ENCODE assay signal across 1 cellular context in the genomic region with DNA sequence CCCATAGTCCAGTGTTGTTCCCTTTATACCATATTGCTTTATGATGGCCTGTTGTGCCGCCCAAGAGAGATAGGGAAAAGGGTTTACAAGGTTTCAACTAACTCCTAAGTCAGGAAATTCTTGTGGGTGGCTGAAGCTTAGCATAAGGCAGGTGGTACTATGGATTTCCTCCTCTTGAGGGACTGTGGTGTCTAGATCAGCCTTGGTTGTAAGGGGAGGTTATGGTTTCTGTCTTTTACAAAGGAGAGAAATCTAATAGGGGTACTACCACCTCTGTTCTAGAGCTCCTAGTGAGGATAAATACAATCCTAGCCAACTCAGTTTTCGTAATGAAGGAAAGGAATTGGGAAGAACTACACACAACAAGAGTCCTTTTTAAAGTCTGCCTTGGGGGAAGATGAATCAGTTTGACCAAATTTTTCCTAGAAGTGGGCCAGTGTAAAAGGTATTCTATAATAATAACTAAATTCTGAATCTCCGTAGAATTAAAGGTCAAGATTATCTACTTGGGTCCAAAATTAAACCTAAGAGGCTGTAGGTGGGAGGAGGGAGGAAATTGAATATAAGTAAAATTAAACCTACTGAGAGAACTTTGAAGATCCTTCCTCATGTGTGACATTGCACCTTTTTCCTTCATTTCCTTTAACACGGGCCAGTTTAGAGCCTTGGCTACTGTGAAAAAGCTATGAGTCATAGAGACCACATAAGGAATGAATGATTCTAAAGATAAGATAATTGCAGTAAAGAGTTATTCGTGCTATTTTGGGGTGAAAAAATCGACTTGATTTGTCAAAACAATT.
A peak's percentile ranks its signal among the peaks of the same experiment; 100 is the strongest.
TF ChIP-seq lines count a peak whose summit lies in the region.

No MANE protein-coding gene starts in this region.

TF ChIP-seq in K562, 482 proteins besides CTCF, POLR2A, EP300 and RAD21 (continued from another document):
- TF ChIP-seq, protein P1, sequence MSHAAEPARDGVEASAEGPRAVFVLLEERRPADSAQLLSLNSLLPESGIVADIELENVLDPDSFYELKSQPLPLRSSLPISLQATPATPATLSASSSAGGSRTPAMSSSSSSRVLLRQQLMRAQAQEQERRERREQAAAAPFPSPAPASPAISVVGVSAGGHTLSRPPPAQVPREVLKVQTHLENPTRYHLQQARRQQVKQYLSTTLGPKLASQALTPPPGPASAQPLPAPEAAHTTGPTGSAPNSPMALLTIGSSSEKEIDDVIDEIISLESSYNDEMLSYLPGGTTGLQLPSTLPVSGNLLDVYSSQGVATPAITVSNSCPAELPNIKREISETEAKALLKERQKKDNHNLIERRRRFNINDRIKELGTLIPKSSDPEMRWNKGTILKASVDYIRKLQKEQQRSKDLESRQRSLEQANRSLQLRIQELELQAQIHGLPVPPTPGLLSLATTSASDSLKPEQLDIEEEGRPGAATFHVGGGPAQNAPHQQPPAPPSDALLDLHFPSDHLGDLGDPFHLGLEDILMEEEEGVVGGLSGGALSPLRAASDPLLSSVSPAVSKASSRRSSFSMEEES (CRISPR knock-in tag; IDR thresholded peaks at IDR 0.05), result no peak
- no peak for TF ChIP-seq SAFB2 (IDR thresholded peaks at IDR 0.05; ENCODE audit: borderline replicate concordance, low read depth, low read length, severe bottlenecking)
- TF ChIP-seq MAFG (tag; conservative IDR thresholded peaks at IDR 0.05), result peak; percentile 50; the same call in 1 of the 2 replicates
- no peak for TF ChIP-seq MCM3 (IDR thresholded peaks at IDR 0.05)
- TF ChIP-seq DPF2 (IDR thresholded peaks at IDR 0.05), result peak; percentile 96
- TF ChIP-seq ZNF274 (IDR thresholded peaks at IDR 0.05; ENCODE audit: borderline replicate concordance, low read depth, low read length), result no peak
